In genomic region chr3:138332472-138333073, GRCh38 we compare ENCODE assay signal across 8 cellular contexts. TPM values are rescaled to one million over a fixed set of nuclear protein-coding genes. Genes with fewer than 3 reads are reported as not detected.
DNase-seq lines count a peak whose midpoint lies in the region; ATAC-seq, FAIRE-seq and TF ChIP-seq lines count a peak whose summit lies in the region.

No MANE protein-coding gene starts in this region.

- H3K27me3 ChIP-seq in Peyer's patch, result no peaks in the 10 kb centered on the region
- no peaks in the 10 kb centered on the region for H3K27me3 ChIP-seq in skeletal muscle tissue (ENCODE audit: control insufficient read depth in 3 of 3, insufficient read depth in 3 of 3, low read length in 3 of 3)

- no peak for ATAC-seq in HG03139 (IDR thresholded peaks at IDR 0.05; ENCODE audit: unreplicated experiment)

- H3K4me1 ChIP-seq in Peyer's patch, result peaks cover 0 to 10% (median 3%) of the 10 kb centered on the region in 4 donors
- peaks cover 14 to 32% (median 20%) of the 10 kb centered on the region in 3 donors for H3K4me1 ChIP-seq in skeletal muscle tissue (ENCODE audit: control insufficient read depth in 3 of 3, insufficient read depth in 3 of 3, low read length in 3 of 3)

- H3K4me3 ChIP-seq in Peyer's patch, result no peak overlapping the region
- H3K4me3 ChIP-seq in fibroblast of mammary gland (ENCODE audit: control insufficient read depth, low read depth, low read length), result no peak overlapping the region
- no peak overlapping the region for H3K4me3 ChIP-seq in skeletal muscle tissue (ENCODE audit: low read length in 3 of 3)

- TF ChIP-seq CTCF in GM10266 (IDR thresholded peaks at IDR 0.05; ENCODE audit: control insufficient read depth, insufficient read depth, low read depth, missing control alignments) (peak; percentile 45), Peyer's patch (IDR thresholded peaks at IDR 0.05) (peak in 5 of 6 experiments; percentile 32 to 47 (median 45)), fibroblast of mammary gland (conservative IDR thresholded peaks at IDR 0.05; ENCODE audit: control insufficient read depth, insufficient read depth, low read depth, low read length) (peak; percentile 70)

- H3K27ac ChIP-seq in Peyer's patch, result no peak overlapping the region
- H3K27ac ChIP-seq in skeletal muscle tissue (ENCODE audit: low read depth, low read length), result peak overlapping the region; percentile 68

- no peak for TF ChIP-seq POLR2A in Peyer's patch (IDR thresholded peaks at IDR 0.05)

- peak; percentile 90 for FAIRE-seq in A204.1 (lab: Jason Lieb, UNC)

- H3K9ac ChIP-seq in skeletal muscle tissue (ENCODE audit: low read depth in 1 of 3, low read length in 3 of 3), result no peak overlapping the region

- H3K36me3 ChIP-seq in Peyer's patch (no peaks in the 10 kb centered on the region), skeletal muscle tissue (ENCODE audit: control insufficient read depth in 3 of 3, insufficient read depth in 3 of 3, low read length in 3 of 3) (no peaks in the 10 kb centered on the region)

- no peaks in the 10 kb centered on the region for H3K9me3 ChIP-seq in Peyer's patch
- H3K9me3 ChIP-seq in skeletal muscle tissue (ENCODE audit: control insufficient read depth in 3 of 3, low read length in 3 of 3), result no peaks in the 10 kb centered on the region

- DNase-seq in GM10266 (ENCODE audit: extremely low spot score) (no peak), Peyer's patch (no peak), fibroblast of mammary gland (ENCODE audit: low read depth) (peak; percentile 63), GM19238 (ENCODE audit: insufficient read length, low spot score) (no peak), D341Med (ENCODE audit: low spot score) (no peak)

RNA-seq across cellular contexts. Expression of gene NME9, which starts 2.9 kb away (rescaled TPM):
- not detected for total RNA-seq in Peyer's patch
- not detected for total RNA-seq in skeletal muscle tissue

RNA-seq across cellular contexts. Expression of gene MRAS, which starts 15.8 kb away (rescaled TPM):
- total RNA-seq in Peyer's patch, result 1 to 10 TPM; 1.2 to 7.4 (median 3.0) TPM
- 28.7 TPM for total RNA-seq in skeletal muscle tissue
